18 cellular contexts compared by ENCODE assay signal in the genomic region with DNA sequence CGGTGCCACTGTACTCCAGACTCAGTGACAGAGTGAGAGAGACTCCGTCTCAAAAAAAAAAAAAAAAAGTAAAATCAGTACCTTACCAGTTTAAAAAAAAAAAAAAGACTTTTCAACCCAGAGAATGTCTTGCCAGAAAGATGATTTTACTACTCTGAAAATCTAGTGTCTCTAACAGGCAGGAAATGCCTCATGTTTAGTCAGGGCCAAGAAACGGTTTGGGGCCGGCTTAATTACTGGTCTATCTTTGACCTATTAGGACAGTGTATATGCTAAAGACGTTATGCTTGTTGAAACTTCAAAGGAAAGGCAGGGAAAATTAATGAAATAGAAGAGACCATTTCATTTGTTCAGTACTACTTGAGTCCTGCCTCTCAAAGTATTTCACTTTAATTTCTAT. TPM values are rescaled to one million over a fixed set of nuclear protein-coding genes. Genes with fewer than 3 reads are reported as not detected.
DNase-seq lines count a peak whose midpoint lies in the region; ATAC-seq and TF ChIP-seq lines count a peak whose summit lies in the region.
"Had no signal": no experiment of that assay in that cellular context is flagged by ENCODE, and none has a peak within 500 bp of the region (broad histone marks: within the 10 kb centered on the region; RNA-seq: fewer than 3 reads in every experiment).

No MANE protein-coding gene starts in this region.

- peaks cover 15% of the 10 kb centered on the region for H3K27me3 Mint-ChIP-seq in activated T-cell treated with anti-CD3 and anti-CD28 coated beads, Interleukin-2, amount 50 U/mL, for 4 hours (ENCODE audit: low read depth)
- H3K27me3 Mint-ChIP-seq: B cell had no signal

- peak; percentile 6 for DNase-seq in A172 (ENCODE audit: low spot score)
- peak; percentile 17 for DNase-seq in EH (ENCODE audit: low read depth)
- peak; percentile 50 for DNase-seq in HT1080 (ENCODE audit: low read depth)
- no peak for DNase-seq in effector CD8-positive, alpha-beta T cell (lab: John Stamatoyannopoulos, UW)
- no peak for DNase-seq in activated T-cell treated with anti-CD3 and anti-CD28 coated beads, Interleukin-2, amount 50 U/mL, for 4 hours
- DNase-seq: 8988T; ACHN; C1 segment of cervical spinal cord; Calu3; CD4-positive, alpha-beta T cell; DMS79; GF-D8 had no signal

- ATAC-seq in HG02571 (IDR thresholded peaks at IDR 0.05; ENCODE audit: unreplicated experiment) = no peak
- ATAC-seq in activated T-cell treated with anti-CD3 and anti-CD28 coated beads, Interleukin-2, amount 50 U/mL, for 4 hours = no peak
- ATAC-seq: HCT116 had no signal

- no peaks in the 10 kb centered on the region for H3K9me3 Mint-ChIP-seq in activated T-cell treated with anti-CD3 and anti-CD28 coated beads, Interleukin-2, amount 50 U/mL, for 4 hours
- H3K9me3 Mint-ChIP-seq: CD4-positive, alpha-beta T cell had no signal

- H3K36me3 Mint-ChIP-seq in activated T-cell treated with anti-CD3 and anti-CD28 coated beads, Interleukin-2, amount 50 U/mL, for 4 hours (ENCODE audit: insufficient read depth) = no peaks in the 10 kb centered on the region

- peak overlapping the region; percentile 25; the same call in 1 of the 2 replicates for H3K27ac ChIP-seq in VCaP
- H3K27ac ChIP-seq: KMS-11 had no signal

- TF ChIP-seq CTCF in VCaP (conservative IDR thresholded peaks at IDR 0.05) = no peak

- H3K4me3 Mint-ChIP-seq in activated T-cell treated with anti-CD3 and anti-CD28 coated beads, Interleukin-2, amount 50 U/mL, for 4 hours = no peak overlapping the region
- H3K4me3 Mint-ChIP-seq: B cell; CD4-positive, alpha-beta T cell had no signal

- no peaks in the 10 kb centered on the region for H3K4me1 Mint-ChIP-seq in activated T-cell treated with anti-CD3 and anti-CD28 coated beads, Interleukin-2, amount 50 U/mL, for 4 hours (ENCODE audit: low read depth)

RNA-seq across cellular contexts. Expression of a gene that starts 9.9 kb away (rescaled TPM):
- 0.22 and 0.36 TPM in 2 replicates for total RNA-seq in A172 (2014; rRNA removed; shearing (Covaris generic))
- 0.57 and 1.2 TPM in 2 replicates for total RNA-seq in HT1080 (2014; rRNA removed; shearing (Covaris generic))
- polyA plus RNA-seq in HT1080 (2015; cell fraction: cytosol; rRNA removed) = 0.66 and 0.84 TPM in 2 replicates
- 0.92 and 1.2 TPM in 2 replicates for polyA plus RNA-seq in HT1080 (2015; cell fraction: nucleus; rRNA removed)
- total RNA-seq in activated T-cell treated with anti-CD3 and anti-CD28 coated beads, Interleukin-2, amount 50 U/mL, for 4 hours = 1 to 10 TPM in 1 of 3 donors, under 1 TPM in 2; 0.28 to 1.3 (median 0.52) TPM
- total RNA-seq: Calu3, HT-29 had no signal

Comparison
In these comparisons a context has a peak if more than half of its experiments do, and no peak if none do; other contexts are left out.
1. DNase-seq: peak in A172 (single experiment), EH (single experiment) and HT1080 (single experiment); none in effector CD8-positive, alpha-beta T cell (single experiment) and activated T-cell treated with anti-CD3 and anti-CD28 coated beads, Interleukin-2, amount 50 U/mL, for 4 hours (single experiment).